10 cellular contexts compared by ENCODE assay signal in the genomic region with DNA sequence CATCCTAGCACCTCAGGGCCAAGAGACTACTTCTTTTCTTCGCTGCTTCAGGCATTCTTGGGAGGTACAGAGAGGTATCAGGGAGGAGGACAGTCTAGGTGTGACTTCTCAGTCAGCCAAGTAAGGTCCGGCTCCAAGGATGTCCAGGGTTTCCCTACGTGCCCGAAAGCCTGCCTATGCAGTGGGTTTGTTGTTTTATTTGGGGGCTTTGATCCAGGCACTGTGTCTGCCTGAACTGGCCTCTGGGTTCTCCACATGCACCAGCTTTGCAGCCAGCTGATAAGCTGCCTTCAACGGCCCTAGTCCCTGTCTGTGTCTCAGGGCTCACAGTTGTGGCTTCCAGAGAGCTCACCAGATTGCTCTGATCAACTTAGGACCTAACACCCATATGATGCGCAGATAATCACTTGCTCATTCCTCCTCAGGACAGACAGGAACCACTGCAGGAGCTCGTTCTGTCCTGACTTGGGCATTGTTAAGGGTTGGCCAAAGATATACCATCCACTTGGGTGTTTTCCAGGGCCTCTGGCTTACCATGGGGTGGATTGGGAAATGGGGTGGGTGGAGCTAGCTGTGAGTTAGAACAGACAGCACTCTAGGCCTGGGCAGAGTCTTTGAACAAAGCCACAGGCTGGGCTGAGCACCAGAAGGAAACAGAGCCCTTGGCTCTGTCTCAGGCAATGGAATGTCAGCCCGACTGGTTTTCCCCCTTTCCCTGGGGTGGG. TPM values are rescaled to one million over a fixed set of nuclear protein-coding genes. Genes with fewer than 3 reads are reported as not detected.
DNase-seq lines count a peak whose midpoint lies in the region; ATAC-seq and TF ChIP-seq lines count a peak whose summit lies in the region.
"Had no signal": no experiment of that assay in that cellular context is flagged by ENCODE, and none has a peak within 500 bp of the region (broad histone marks: within the 10 kb centered on the region; RNA-seq: fewer than 3 reads in every experiment).

No MANE protein-coding gene starts in this region.

- WGBS in esophagus muscularis mucosa = 91% methylated on average over 6 of the region's 8 CpGs

- H3K27me3 ChIP-seq in esophagus muscularis mucosa (no peaks in the 10 kb centered on the region), mucosa of rectum (ENCODE audit: control insufficient read depth in 2 of 2, insufficient read depth in 2 of 2, low read length in 2 of 2) (no peaks in the 10 kb centered on the region)

- H3K4me3 ChIP-seq in AG10803 (ENCODE audit: low read length) = no peak overlapping the region
- no peak overlapping the region for H3K4me3 ChIP-seq in esophagus muscularis mucosa
- no peak overlapping the region for H3K4me3 ChIP-seq in mucosa of rectum (ENCODE audit: low read length in 2 of 2)

- POLR2A ChIA-PET in RWPE1 (lab: Yijun Ruan, JAX; ENCODE audit: low non-redundant PET) = no interaction called here

- peak; percentile 66 for DNase-seq in AG10803 (ENCODE audit: low read depth)
- DNase-seq in RWPE1 (ENCODE audit: low spot score) = peak; percentile 81
- DNase-seq in esophagus muscularis mucosa (ENCODE audit: extremely low spot score) = no peak
- no peak for DNase-seq in DMS153 (lab: John Stamatoyannopoulos, UW)
- DNase-seq in activated naive CD4-positive, alpha-beta T cell treated with anti-CD3 and anti-CD28 coated beads, Interleukin-2, amount 50 U/mL, for 16 hours = no peak
- DNase-seq in amniotic stem cell (lab: John Stamatoyannopoulos, UW) = no peak
- DNase-seq: activated CD4-positive, alpha-beta T cell treated with anti-CD3 and anti-CD28 coated beads, Interleukin-2, amount 50 U/mL, for 4 hours had no signal

- H3K9ac ChIP-seq in mucosa of rectum (ENCODE audit: low read depth in 1 of 2, low read length in 2 of 2) = no peak overlapping the region
- H3K9ac ChIP-seq: KMS-11 had no signal

- ATAC-seq in HG02759 (IDR thresholded peaks at IDR 0.05; ENCODE audit: unreplicated experiment) = no peak

- H3K4me1 ChIP-seq in esophagus muscularis mucosa (peaks cover 28 to 68% (median 62%) of the 10 kb centered on the region in 4 donors), mucosa of rectum (ENCODE audit: control insufficient read depth in 2 of 2, insufficient read depth in 2 of 2, low read length in 2 of 2) (peaks cover under 1 to 15% of the 10 kb centered on the region in 2 donors)

- TF ChIP-seq EP300 in esophagus muscularis mucosa (IDR thresholded peaks at IDR 0.05) = no peak

- H3K27ac ChIP-seq in RWPE1 (peak overlapping the region; percentile 95), esophagus muscularis mucosa (replicated peaks in 1 of 4) (peak overlapping the region; percentile 62 to 78 (median 71)), mucosa of rectum (ENCODE audit: low read depth in 2 of 2, low read length in 2 of 2) (peak overlapping the region; percentile 35 to 66)
- H3K27ac ChIP-seq: KMS-11 had no signal

- TF ChIP-seq CTCF in AG10803 (conservative IDR thresholded peaks at IDR 0.05; ENCODE audit: low read length) (no peak), RWPE1 (conservative IDR thresholded peaks at IDR 0.05; ENCODE audit: low read depth) (no peak), esophagus muscularis mucosa (IDR thresholded peaks at IDR 0.05) (no peak)

- CTCF ChIA-PET in RWPE1 (lab: Yijun Ruan, JAX) = interaction anchor here (0.6 to 0.7 kb wide), 2 partner anchors 201 to 213 kb away, joined by 3 read pairs; no protein-coding TSS in a partner anchor

- H3K36me3 ChIP-seq in esophagus muscularis mucosa (no peaks in the 10 kb centered on the region), mucosa of rectum (ENCODE audit: control insufficient read depth in 2 of 2, insufficient read depth in 2 of 2, low read length in 2 of 2) (no peaks in the 10 kb centered on the region)

- H3K9me3 ChIP-seq in esophagus muscularis mucosa (no peaks in the 10 kb centered on the region), mucosa of rectum (ENCODE audit: control insufficient read depth in 2 of 2, low read length in 2 of 2) (no peaks in the 10 kb centered on the region)

- intact Hi-C loops in esophagus muscularis mucosa (cut with DNase I) = no loop called here

- no peak for TF ChIP-seq POLR2A in esophagus muscularis mucosa (IDR thresholded peaks at IDR 0.05; ENCODE audit: low read depth)

RNA-seq across cellular contexts. Expression of a gene that starts 45.5 kb away (rescaled TPM):
- total RNA-seq in esophagus muscularis mucosa = not detected

Comparison
In these comparisons a context has a peak if more than half of its experiments do, and no peak if none do; other contexts are left out.
1. DNase-seq: peak in AG10803 (single experiment) and RWPE1 (single experiment); none in esophagus muscularis mucosa (single experiment), DMS153 (single experiment), activated naive CD4-positive, alpha-beta T cell treated with anti-CD3 and anti-CD28 coated beads, Interleukin-2, amount 50 U/mL, for 16 hours (single experiment) and amniotic stem cell (single experiment).
2. Peak in every context shown above with its lines, with median percentiles within 50 percentile points of each other: H3K27ac ChIP-seq.